In genomic region chr5:157518963-157519362, GRCh38 we compare ENCODE assay signal across 11 cellular contexts. TPM values are rescaled to one million over a fixed set of nuclear protein-coding genes. Genes with fewer than 3 reads are reported as not detected.
DNase-seq lines count a peak whose midpoint lies in the region; ATAC-seq and TF ChIP-seq lines count a peak whose summit lies in the region.
"Had no signal": no experiment of that assay in that cellular context is flagged by ENCODE, and none has a peak within 500 bp of the region (broad histone marks: within the 10 kb centered on the region; RNA-seq: fewer than 3 reads in every experiment).

No MANE protein-coding gene starts in this region.

- TF ChIP-seq POLR2A in gastroesophageal sphincter (IDR thresholded peaks at IDR 0.05), result no peak

- H3K36me3 ChIP-seq in gastroesophageal sphincter, result peaks cover 0 to 29% of the 10 kb centered on the region in 2 donors

- H3K27ac ChIP-seq in gastroesophageal sphincter, result peak overlapping the region in 3 of 4 donors; percentile 84 to 88 (median 86)
- H3K27ac ChIP-seq: foreskin keratinocyte, lower lobe of right lung had no signal

- H3K9me3 ChIP-seq in gastroesophageal sphincter, result no peaks in the 10 kb centered on the region
- H3K9me3 ChIP-seq: lower lobe of right lung had no signal

- H3K27me3 ChIP-seq in gastroesophageal sphincter, result no peaks in the 10 kb centered on the region
- H3K27me3 ChIP-seq: foreskin keratinocyte had no signal

- no peak overlapping the region for H3K4me3 ChIP-seq in gastroesophageal sphincter
- H3K4me3 ChIP-seq: lower lobe of right lung had no signal

- no peak for DNase-seq in NCI-H526 (lab: John Stamatoyannopoulos, UW)
- DNase-seq in posterior cingulate gyrus, result no peak
- DNase-seq in NCI-H2081 (lab: John Stamatoyannopoulos, UW), result no peak
- DNase-seq: activated T-cell treated with anti-CD3 and anti-CD28 coated beads for 4 hours, foreskin keratinocyte, lower lobe of right lung had no signal

- ATAC-seq in GM18520 (IDR thresholded peaks at IDR 0.05; ENCODE audit: unreplicated experiment), result peak; percentile 67
- ATAC-seq in GM21360 (IDR thresholded peaks at IDR 0.05; ENCODE audit: unreplicated experiment), result peak; percentile 83
- ATAC-seq in HG03097 (IDR thresholded peaks at IDR 0.05; ENCODE audit: low FRiP score, unreplicated experiment), result peak; percentile 53
- no peak for ATAC-seq in gastroesophageal sphincter
- ATAC-seq in esophagus mucosa, result no peak
- ATAC-seq: foreskin keratinocyte, lower lobe of right lung had no signal

- TF ChIP-seq EP300 in gastroesophageal sphincter (IDR thresholded peaks at IDR 0.05), result no peak

- intact Hi-C loops in posterior cingulate gyrus (cut with DNase I), result no loop called here

- H3K4me1 ChIP-seq in gastroesophageal sphincter, result peaks cover 19 to 86% (median 25%) of the 10 kb centered on the region in 3 donors
- H3K4me1 ChIP-seq: foreskin keratinocyte had no signal

- no peak for TF ChIP-seq CTCF in gastroesophageal sphincter (IDR thresholded peaks at IDR 0.05)

- WGBS in gastroesophageal sphincter (ENCODE audit: low coverage in 1 of 2), 2 donors, result 69 to 77% methylated on average over 6 of the region's 6 CpGs

RNA-seq across cellular contexts. Expression of gene ADAM19, which starts 56.6 kb away (rescaled TPM):
- 10 to 100 TPM; 19.3 to 38.5 (median 31.2) TPM for total RNA-seq in gastroesophageal sphincter
- total RNA-seq in esophagus mucosa, result 2.2 TPM

RNA-seq across cellular contexts. Expression of gene NIPAL4, which starts 59.0 kb away (rescaled TPM):
- total RNA-seq in gastroesophageal sphincter, result 1 to 10 TPM; 1.2 to 4.8 (median 2.7) TPM
- total RNA-seq in esophagus mucosa, result 31.2 TPM
- total RNA-seq: lower lobe of right lung had no signal

Comparison
In these comparisons a context has a peak if more than half of its experiments do, and no peak if none do; other contexts are left out.
1. ATAC-seq: peak in GM18520 (single experiment), GM21360 (single experiment) and HG03097 (single experiment); none in gastroesophageal sphincter (single experiment) and esophagus mucosa (single experiment).